18 cellular contexts compared by ENCODE assay signal in the genomic region with DNA sequence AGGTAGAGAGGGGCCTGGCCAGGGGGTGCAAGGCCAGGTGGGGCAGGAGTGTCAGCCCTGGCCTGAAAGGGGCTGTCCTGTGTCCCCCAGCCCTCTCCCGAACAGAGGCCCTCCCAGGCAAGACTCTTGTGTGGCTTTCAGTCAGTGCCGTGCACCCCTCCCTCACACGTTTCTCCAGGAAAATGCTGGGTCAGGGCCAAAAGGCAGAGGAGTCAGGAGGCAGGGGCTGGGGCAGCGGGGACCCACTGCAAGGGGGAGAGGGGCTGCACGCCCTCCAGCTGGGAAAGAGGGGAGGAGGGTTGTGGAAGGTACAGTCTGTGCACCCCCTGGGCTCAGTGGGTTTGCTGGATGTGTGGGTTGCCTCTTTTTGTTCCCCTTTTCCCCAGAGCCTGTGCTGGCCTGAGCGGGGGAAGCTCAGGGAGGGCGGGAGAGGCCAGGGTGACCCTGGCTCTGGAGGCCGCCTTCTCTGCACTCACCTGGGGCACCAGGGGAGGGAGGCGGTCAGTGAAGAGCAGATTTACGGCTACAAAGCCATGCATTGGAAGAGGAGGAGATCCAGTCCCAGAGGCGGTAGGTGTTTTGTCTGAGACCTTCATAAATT. TPM values are rescaled to one million over a fixed set of nuclear protein-coding genes. Genes with fewer than 3 reads are reported as not detected.
DNase-seq lines count a peak whose midpoint lies in the region; ATAC-seq and TF ChIP-seq lines count a peak whose summit lies in the region.
"Had no signal": no experiment of that assay in that cellular context is flagged by ENCODE, and none has a peak within 500 bp of the region (broad histone marks: within the 10 kb centered on the region; RNA-seq: fewer than 3 reads in every experiment).

No MANE protein-coding gene starts in this region.

- no TSS peak for BruUV-seq in MCF 10A (replicated peaks; lab: Mats Ljungman, UMichigan)

- H3K27ac ChIP-seq in angular gyrus (ENCODE audit: low read depth, low read length) (peak overlapping the region; percentile 26), SJCRH30 (no peak overlapping the region)
- H3K27ac ChIP-seq: 22Rv1 had no signal

- H3K27me3 ChIP-seq in SJCRH30: no peaks in the 10 kb centered on the region

- no peak for ATAC-seq in mucosa of descending colon

- POLR2A ChIA-PET in MCF 10A (lab: Yijun Ruan, JAX): no interaction called here

- peak; percentile 50 for DNase-seq in NCI-H510A treated with DMSO at 0.1 percent for 48 hours (lab: John Stamatoyannopoulos, UW)
- no peak for DNase-seq in NCI-H510A (lab: John Stamatoyannopoulos, UW)
- peak; percentile 42 for DNase-seq in islet precursor cell
- peak; percentile 72 for DNase-seq in posterior vena cava (ENCODE audit: low spot score)
- DNase-seq in MCF 10A (ENCODE audit: unreplicated experiment): no peak
- DNase-seq in SJCRH30: no peak
- no peak for DNase-seq in mucosa of descending colon
- DNase-seq: CD8-positive, alpha-beta memory T cell; DND-41; GDM1; Karpas-422; NCI-H1105 treated with DMSO at 0.1 percent for 48 hours; NCI-H187; NCI-H446 treated with DMSO at 0.1 percent for 48 hours; NCI-H82; SHP77 treated with DMSO at 0.1 percent for 48 hours had no signal

- H3K9me3 Mint-ChIP-seq in MCF 10A (ENCODE audit: unreplicated experiment): no peaks in the 10 kb centered on the region
- H3K9me3 Mint-ChIP-seq: CD8-positive, alpha-beta memory T cell had no signal

- H3K27ac Mint-ChIP-seq in MCF 10A (ENCODE audit: low read depth, unreplicated experiment): no peak overlapping the region

- H3K36me3 ChIP-seq in SJCRH30 (no peaks in the 10 kb centered on the region), mucosa of descending colon (ENCODE audit: low read depth) (no peaks in the 10 kb centered on the region)

- CTCF ChIA-PET in MCF 10A (lab: Yijun Ruan, JAX): interaction anchor here (0.6 kb wide), 1 partner anchor 90 kb away, joined by 3 read pairs; no protein-coding TSS in a partner anchor

- peaks cover 5% of the 10 kb centered on the region for H3K36me3 Mint-ChIP-seq in MCF 10A (ENCODE audit: insufficient read depth, unreplicated experiment)
- H3K36me3 Mint-ChIP-seq: CD8-positive, alpha-beta memory T cell had no signal

- no peaks in the 10 kb centered on the region for H3K4me1 Mint-ChIP-seq in MCF 10A (ENCODE audit: insufficient read depth, unreplicated experiment)

- H3K4me1 ChIP-seq in SJCRH30 (peaks cover 6% of the 10 kb centered on the region), mucosa of descending colon (ENCODE audit: low read depth) (no peaks in the 10 kb centered on the region)

- TF ChIP-seq CTCF in MCF 10A (IDR thresholded peaks at IDR 0.05; ENCODE audit: unreplicated experiment) (no peak), mucosa of descending colon (IDR thresholded peaks at IDR 0.05) (no peak)

- H3K4me3 Mint-ChIP-seq in MCF 10A (ENCODE audit: unreplicated experiment): no peak overlapping the region

- H3K4me3 ChIP-seq in SJCRH30 (no peak overlapping the region), mucosa of descending colon (no peak overlapping the region)

- no peaks in the 10 kb centered on the region for H3K9me3 ChIP-seq in SJCRH30 (replicated peaks)
- no peaks in the 10 kb centered on the region for H3K9me3 ChIP-seq in mucosa of descending colon

- intact Hi-C loops in posterior vena cava (cut with DNase I) (no loop called here), MCF 10A (cut with micrococcal nuclease) (no loop called here), mucosa of descending colon (cut with DNase I, micrococcal nuclease) (no loop called here)

- peaks cover 7% of the 10 kb centered on the region for H3K27me3 Mint-ChIP-seq in MCF 10A (ENCODE audit: insufficient read depth, unreplicated experiment)

RNA-seq across cellular contexts. Expression of a gene that starts 4.1 kb away (rescaled TPM):
- total RNA-seq in posterior vena cava: under 1 TPM; 0.19 to 0.29 TPM
- not detected in 2 replicates for total RNA-seq in MCF 10A (2022)
- 0.42 and 0.51 TPM in 2 replicates for total RNA-seq in SJCRH30 (2014; rRNA removed; shearing (Covaris generic))
- total RNA-seq in mucosa of descending colon: under 1 TPM; 0.32 to 0.99 (median 0.78) TPM
- total RNA-seq: CD8-positive, alpha-beta memory T cell had no signal

Comparison
In these comparisons a context has a peak if more than half of its experiments do, and no peak if none do; other contexts are left out.
1. DNase-seq: peak in NCI-H510A treated with DMSO at 0.1 percent for 48 hours (single experiment), islet precursor cell (single experiment) and posterior vena cava (single experiment); none in NCI-H510A (single experiment), MCF 10A (single experiment), SJCRH30 (0 of 2) and mucosa of descending colon (0 of 3).